23 cellular contexts compared by ENCODE assay signal in the genomic region with DNA sequence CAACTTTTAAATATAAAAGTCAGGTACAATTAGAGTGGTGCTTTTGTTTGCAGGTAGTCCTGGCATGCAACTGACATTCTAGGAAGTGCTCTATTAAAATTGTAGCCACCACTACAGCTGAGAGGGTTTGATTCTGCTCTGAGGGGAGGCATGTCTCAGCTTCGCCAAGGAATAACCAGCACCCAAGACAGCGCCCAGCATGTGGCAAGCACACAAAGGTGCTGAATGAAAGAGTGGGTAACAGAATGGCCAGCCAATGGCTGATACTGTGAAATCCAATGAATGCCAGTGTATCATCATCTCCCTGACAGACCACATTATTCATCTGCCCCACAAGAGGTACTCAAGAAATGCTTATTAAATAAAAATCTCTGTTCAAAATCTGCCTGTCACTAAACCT. TPM values are rescaled to one million over a fixed set of nuclear protein-coding genes. Genes with fewer than 3 reads are reported as not detected.
DNase-seq lines count a peak whose midpoint lies in the region; ATAC-seq and TF ChIP-seq lines count a peak whose summit lies in the region.
"Had no signal": no experiment of that assay in that cellular context is flagged by ENCODE, and none has a peak within 500 bp of the region (broad histone marks: within the 10 kb centered on the region; RNA-seq: fewer than 3 reads in every experiment).

No MANE protein-coding gene starts in this region.

- H3K9me3 ChIP-seq in MG63 (no peaks in the 10 kb centered on the region), right cardiac atrium (ENCODE audit: control insufficient read depth, low read length) (no peaks in the 10 kb centered on the region)
- H3K9me3 ChIP-seq: SJSA1 had no signal

- peaks cover 46% of the 10 kb centered on the region for H3K36me3 Mint-ChIP-seq in activated naive CD8-positive, alpha-beta T cell treated with anti-CD3 and anti-CD28 coated beads, Interleukin-2, amount 10 ng/mL, durations not matched to agents 7 days and 5 days
- peaks cover 32% of the 10 kb centered on the region for H3K36me3 Mint-ChIP-seq in activated naive CD8-positive, alpha-beta T cell treated with anti-CD3 and anti-CD28 coated beads for 36 hours
- H3K36me3 Mint-ChIP-seq in dendritic cell treated with granulocyte-macrophage colony-stimulating factor and Interleukin-4, amounts not matched to agents 40 ng/mL and 50 ng/mL, for 4 days (ENCODE audit: low read depth), result peaks cover 91% of the 10 kb centered on the region
- peaks cover 6% of the 10 kb centered on the region for H3K36me3 Mint-ChIP-seq in type B pancreatic cell
- H3K36me3 Mint-ChIP-seq in activated naive CD4-positive, alpha-beta T cell treated with anti-CD3 and anti-CD28 coated beads, Interleukin-2, amount 10 ng/mL, durations not matched to agents 7 days and 5 days, result peaks cover 62% of the 10 kb centered on the region

- WGBS in right cardiac atrium, result 99% methylated on average over 2 of the region's 2 CpGs

- no peak for DNase-seq in activated naive CD8-positive, alpha-beta T cell treated with anti-CD3 and anti-CD28 coated beads, Interleukin-2, amount 10 ng/mL, durations not matched to agents 7 days and 5 days
- DNase-seq in activated naive CD8-positive, alpha-beta T cell treated with anti-CD3 and anti-CD28 coated beads for 36 hours, result no peak
- DNase-seq in type B pancreatic cell (ENCODE audit: extremely low spot score, unreplicated experiment), result peak; percentile 37
- DNase-seq in activated naive CD4-positive, alpha-beta T cell treated with anti-CD3 and anti-CD28 coated beads, Interleukin-2, amount 10 ng/mL, durations not matched to agents 7 days and 5 days, result no peak
- no peak for DNase-seq in MG63
- DNase-seq in right cardiac atrium, result no peak
- DNase-seq: 8988T, AML-193, COR-L47, DMS79, IMR-90, Karpas-422, NCI-H1048, NCI-H1417 treated with DMSO at 0.1 percent for 48 hours, NCI-H187, NCI-H446 treated with DMSO at 0.1 percent for 48 hours, NCI-H526 treated with DMSO at 0.1 percent for 48 hours, OCI-M1 had no signal

- intact Hi-C loops in dendritic cell treated with granulocyte-macrophage colony-stimulating factor and Interleukin-4, amounts not matched to agents 40 ng/mL and 50 ng/mL, for 4 days (cut with micrococcal nuclease), result no loop called here
- intact Hi-C loops in right cardiac atrium (cut with DNase I), result no loop called here

- no peak for ATAC-seq in activated naive CD8-positive, alpha-beta T cell treated with anti-CD3 and anti-CD28 coated beads, Interleukin-2, amount 10 ng/mL, durations not matched to agents 7 days and 5 days (ENCODE audit: low read depth)
- ATAC-seq in right cardiac atrium, result no peak
- ATAC-seq: HCT116 had no signal

- TF ChIP-seq RAD21 in Ishikawa (IDR thresholded peaks at IDR 0.05; ENCODE audit: low read depth), result no peak

- TF ChIP-seq EP300 in Ishikawa (IDR thresholded peaks at IDR 0.05; ENCODE audit: borderline replicate concordance), result no peak

- H3K27me3 ChIP-seq in MG63 (no peaks in the 10 kb centered on the region), right cardiac atrium (ENCODE audit: control insufficient read depth, insufficient read depth) (no peaks in the 10 kb centered on the region)
- H3K27me3 ChIP-seq: SJSA1 had no signal

- no peak overlapping the region for H3K27ac ChIP-seq in right cardiac atrium (ENCODE audit: low read length)
- H3K27ac ChIP-seq: C4-2B, SJSA1 had no signal

- peaks cover 15% of the 10 kb centered on the region for H3K4me1 ChIP-seq in right cardiac atrium (ENCODE audit: control insufficient read depth, insufficient read depth, low read length)

- H3K4me1 Mint-ChIP-seq in activated naive CD8-positive, alpha-beta T cell treated with anti-CD3 and anti-CD28 coated beads, Interleukin-2, amount 10 ng/mL, durations not matched to agents 7 days and 5 days, result peaks cover 60% of the 10 kb centered on the region
- H3K4me1 Mint-ChIP-seq in activated naive CD8-positive, alpha-beta T cell treated with anti-CD3 and anti-CD28 coated beads for 36 hours, result peaks cover 65% of the 10 kb centered on the region
- peaks cover 84% of the 10 kb centered on the region for H3K4me1 Mint-ChIP-seq in dendritic cell treated with granulocyte-macrophage colony-stimulating factor and Interleukin-4, amounts not matched to agents 40 ng/mL and 50 ng/mL, for 4 days (ENCODE audit: low read depth)
- H3K4me1 Mint-ChIP-seq in type B pancreatic cell (ENCODE audit: unreplicated experiment), result peaks cover 10% of the 10 kb centered on the region
- H3K4me1 Mint-ChIP-seq in activated naive CD4-positive, alpha-beta T cell treated with anti-CD3 and anti-CD28 coated beads, Interleukin-2, amount 10 ng/mL, durations not matched to agents 7 days and 5 days, result peaks cover 61% of the 10 kb centered on the region

- peaks cover 2% of the 10 kb centered on the region for H3K36me3 ChIP-seq in MG63

- no peaks in the 10 kb centered on the region for H3K27me3 Mint-ChIP-seq in activated naive CD8-positive, alpha-beta T cell treated with anti-CD3 and anti-CD28 coated beads, Interleukin-2, amount 10 ng/mL, durations not matched to agents 7 days and 5 days
- no peaks in the 10 kb centered on the region for H3K27me3 Mint-ChIP-seq in activated naive CD8-positive, alpha-beta T cell treated with anti-CD3 and anti-CD28 coated beads for 36 hours
- H3K27me3 Mint-ChIP-seq in dendritic cell treated with granulocyte-macrophage colony-stimulating factor and Interleukin-4, amounts not matched to agents 40 ng/mL and 50 ng/mL, for 4 days, result no peaks in the 10 kb centered on the region
- H3K27me3 Mint-ChIP-seq in type B pancreatic cell, result peaks cover 12% of the 10 kb centered on the region
- H3K27me3 Mint-ChIP-seq in activated naive CD4-positive, alpha-beta T cell treated with anti-CD3 and anti-CD28 coated beads, Interleukin-2, amount 10 ng/mL, durations not matched to agents 7 days and 5 days, result no peaks in the 10 kb centered on the region

- no peak for TF ChIP-seq CTCF in type B pancreatic cell (conservative IDR thresholded peaks at IDR 0.05)

- CTCF ChIA-PET in activated naive CD4-positive, alpha-beta T cell treated with anti-CD3 and anti-CD28 coated beads, Interleukin-2, amount 10 ng/mL, durations not matched to agents 7 days and 5 days (lab: Charles Lee), result no interaction called here

- POLR2A ChIA-PET in activated naive CD8-positive, alpha-beta T cell treated with anti-CD3 and anti-CD28 coated beads, Interleukin-2, amount 10 ng/mL, durations not matched to agents 7 days and 5 days (lab: Charles Lee), result no interaction called here

- H3K9me3 Mint-ChIP-seq in activated naive CD8-positive, alpha-beta T cell treated with anti-CD3 and anti-CD28 coated beads, Interleukin-2, amount 10 ng/mL, durations not matched to agents 7 days and 5 days, result no peaks in the 10 kb centered on the region
- H3K9me3 Mint-ChIP-seq in activated naive CD8-positive, alpha-beta T cell treated with anti-CD3 and anti-CD28 coated beads for 36 hours, result no peaks in the 10 kb centered on the region
- H3K9me3 Mint-ChIP-seq in dendritic cell treated with granulocyte-macrophage colony-stimulating factor and Interleukin-4, amounts not matched to agents 40 ng/mL and 50 ng/mL, for 4 days, result no peaks in the 10 kb centered on the region
- no peaks in the 10 kb centered on the region for H3K9me3 Mint-ChIP-seq in type B pancreatic cell
- H3K9me3 Mint-ChIP-seq in activated naive CD4-positive, alpha-beta T cell treated with anti-CD3 and anti-CD28 coated beads, Interleukin-2, amount 10 ng/mL, durations not matched to agents 7 days and 5 days, result no peaks in the 10 kb centered on the region

- no peak overlapping the region for H3K4me3 Mint-ChIP-seq in activated naive CD8-positive, alpha-beta T cell treated with anti-CD3 and anti-CD28 coated beads, Interleukin-2, amount 10 ng/mL, durations not matched to agents 7 days and 5 days
- no peak overlapping the region for H3K4me3 Mint-ChIP-seq in activated naive CD8-positive, alpha-beta T cell treated with anti-CD3 and anti-CD28 coated beads for 36 hours
- no peak overlapping the region for H3K4me3 Mint-ChIP-seq in dendritic cell treated with granulocyte-macrophage colony-stimulating factor and Interleukin-4, amounts not matched to agents 40 ng/mL and 50 ng/mL, for 4 days
- no peak overlapping the region for H3K4me3 Mint-ChIP-seq in type B pancreatic cell
- H3K4me3 Mint-ChIP-seq in activated naive CD4-positive, alpha-beta T cell treated with anti-CD3 and anti-CD28 coated beads, Interleukin-2, amount 10 ng/mL, durations not matched to agents 7 days and 5 days, result no peak overlapping the region

- peak overlapping the region; percentile 2 for H3K27ac Mint-ChIP-seq in activated naive CD8-positive, alpha-beta T cell treated with anti-CD3 and anti-CD28 coated beads, Interleukin-2, amount 10 ng/mL, durations not matched to agents 7 days and 5 days
- H3K27ac Mint-ChIP-seq in activated naive CD8-positive, alpha-beta T cell treated with anti-CD3 and anti-CD28 coated beads for 36 hours, result no peak overlapping the region
- H3K27ac Mint-ChIP-seq in dendritic cell treated with granulocyte-macrophage colony-stimulating factor and Interleukin-4, amounts not matched to agents 40 ng/mL and 50 ng/mL, for 4 days, result peak overlapping the region; percentile 3
- no peak overlapping the region for H3K27ac Mint-ChIP-seq in type B pancreatic cell
- no peak overlapping the region for H3K27ac Mint-ChIP-seq in activated naive CD4-positive, alpha-beta T cell treated with anti-CD3 and anti-CD28 coated beads, Interleukin-2, amount 10 ng/mL, durations not matched to agents 7 days and 5 days

- H3K4me3 ChIP-seq in MG63, result no peak overlapping the region
- H3K4me3 ChIP-seq in right cardiac atrium (ENCODE audit: low read length), result no peak overlapping the region
- H3K4me3 ChIP-seq: SJSA1 had no signal

TF ChIP-seq in Ishikawa, 13 proteins besides CTCF, POLR2A, EP300 and RAD21 (continues in another document):
- TF ChIP-seq CEBPB (IDR thresholded peaks at IDR 0.05) (no peak), TCF12 (IDR thresholded peaks at IDR 0.05; ENCODE audit: low read depth) (no peak)

RNA-seq across cellular contexts. Expression of gene PARP12, which starts 6.9 kb away (rescaled TPM):
- 100 to 1,000 TPM; 125 to 126 TPM for total RNA-seq in activated naive CD8-positive, alpha-beta T cell treated with anti-CD3 and anti-CD28 coated beads, Interleukin-2, amount 10 ng/mL, durations not matched to agents 7 days and 5 days
- 10 to 100 TPM; 32.4 to 33.6 TPM for total RNA-seq in activated naive CD8-positive, alpha-beta T cell treated with anti-CD3 and anti-CD28 coated beads for 36 hours
- total RNA-seq in type B pancreatic cell (ENCODE audit: low replicate concordance), result 11.9 and 20.5 TPM in 2 replicates
- total RNA-seq in MG63 (2014; rRNA removed; shearing (Covaris generic); ENCODE audit: low replicate concordance), result 21.4 and 24.9 TPM in 2 replicates
- 10 to 100 TPM in 3 of 4 donors, 1 to 10 TPM in 1; 9.9 to 21.6 (median 11.3) TPM for total RNA-seq in right cardiac atrium
- 9.4 TPM for polyA plus RNA-seq in right cardiac atrium

Comparison
In these comparisons a context has a peak if more than half of its experiments do, and no peak if none do; other contexts are left out.
1. H3K27ac Mint-ChIP-seq: peak in activated naive CD8-positive, alpha-beta T cell treated with anti-CD3 and anti-CD28 coated beads, Interleukin-2, amount 10 ng/mL, durations not matched to agents 7 days and 5 days (single experiment) and dendritic cell treated with granulocyte-macrophage colony-stimulating factor and Interleukin-4, amounts not matched to agents 40 ng/mL and 50 ng/mL, for 4 days (single experiment); none in activated naive CD8-positive, alpha-beta T cell treated with anti-CD3 and anti-CD28 coated beads for 36 hours (single experiment), type B pancreatic cell (single experiment) and activated naive CD4-positive, alpha-beta T cell treated with anti-CD3 and anti-CD28 coated beads, Interleukin-2, amount 10 ng/mL, durations not matched to agents 7 days and 5 days (single experiment).